ENCODE assay signal across 23 cellular contexts in the genomic region with DNA sequence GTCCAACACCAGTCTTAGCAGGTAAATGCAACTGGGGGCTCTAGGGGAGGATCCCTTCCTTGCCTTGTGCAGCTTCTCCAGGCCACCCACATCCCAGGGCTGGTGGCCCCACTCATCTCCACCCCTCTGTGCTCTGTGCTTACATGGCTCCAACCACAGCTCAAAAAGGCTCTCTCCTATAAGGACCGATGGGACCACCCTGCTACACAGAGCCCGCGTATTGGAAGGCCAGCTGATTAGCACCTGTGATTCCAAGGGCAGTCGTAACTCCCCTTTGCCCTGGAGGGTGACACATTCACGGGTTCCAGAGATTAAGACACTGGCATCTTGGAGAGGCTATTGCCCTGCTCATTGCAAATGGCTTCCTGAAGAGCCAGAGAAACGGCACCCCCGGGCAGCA.
"Had no signal": no experiment of that assay in that cellular context is flagged by ENCODE, and none has a peak within 500 bp of the region (broad histone marks: within the 10 kb centered on the region; RNA-seq: fewer than 3 reads in every experiment).

No MANE protein-coding gene starts in this region.

- H3K36me3 ChIP-seq: colonic mucosa, gastrocnemius medialis, heart right ventricle, left lung, lower lobe of right lung had no signal

- DNase-seq: colonic mucosa; cortex of kidney; effector CD4-positive, alpha-beta T cell; effector memory CD4-positive, alpha-beta T cell; erythroblast; esophagus squamous epithelium; foreskin fibroblast; foreskin melanocyte; gastrocnemius medialis; glutamatergic neuron; head of caudate nucleus; heart right ventricle; hippocampal formation; left cardiac atrium; left lung; left ventricle myocardium superior; lower lobe of right lung; mesenchymal stem cell; mucosa of descending colon had no signal

- H3K4me1 ChIP-seq: colonic mucosa, gastrocnemius medialis, heart right ventricle, left lung, lower lobe of right lung had no signal

- ATAC-seq: esophagus mucosa, gastrocnemius medialis, heart right ventricle, left cardiac atrium, left lung, left ventricle myocardium superior, lower lobe of right lung, mucosa of descending colon had no signal

- H3K4me3 ChIP-seq: colonic mucosa, esophagus squamous epithelium, gastrocnemius medialis, heart right ventricle, left lung, lower lobe of right lung, mucosa of descending colon had no signal

- H3K9me3 ChIP-seq: colonic mucosa, esophagus squamous epithelium, gastrocnemius medialis, heart right ventricle, left lung, lower lobe of right lung, mucosa of descending colon had no signal

- H3K27me3 ChIP-seq: colonic mucosa, gastrocnemius medialis had no signal

- H3K4me3 Mint-ChIP-seq: dendritic cell treated with granulocyte-macrophage colony-stimulating factor and Interleukin-4, amounts not matched to agents 40 ng/mL and 50 ng/mL, for 4 days; mesothelial cell of epicardium had no signal

- H3K27ac Mint-ChIP-seq: dendritic cell treated with granulocyte-macrophage colony-stimulating factor and Interleukin-4, amounts not matched to agents 40 ng/mL and 50 ng/mL, for 4 days; mesothelial cell of epicardium had no signal

- H3K27ac ChIP-seq: colonic mucosa, epithelial cell of prostate, esophagus squamous epithelium, gastrocnemius medialis, heart right ventricle, left lung, lower lobe of right lung had no signal

- H3K9me3 Mint-ChIP-seq: dendritic cell treated with granulocyte-macrophage colony-stimulating factor and Interleukin-4, amounts not matched to agents 40 ng/mL and 50 ng/mL, for 4 days had no signal
